Comparison of ENCODE assay signal across 18 cellular contexts in the genomic region with DNA sequence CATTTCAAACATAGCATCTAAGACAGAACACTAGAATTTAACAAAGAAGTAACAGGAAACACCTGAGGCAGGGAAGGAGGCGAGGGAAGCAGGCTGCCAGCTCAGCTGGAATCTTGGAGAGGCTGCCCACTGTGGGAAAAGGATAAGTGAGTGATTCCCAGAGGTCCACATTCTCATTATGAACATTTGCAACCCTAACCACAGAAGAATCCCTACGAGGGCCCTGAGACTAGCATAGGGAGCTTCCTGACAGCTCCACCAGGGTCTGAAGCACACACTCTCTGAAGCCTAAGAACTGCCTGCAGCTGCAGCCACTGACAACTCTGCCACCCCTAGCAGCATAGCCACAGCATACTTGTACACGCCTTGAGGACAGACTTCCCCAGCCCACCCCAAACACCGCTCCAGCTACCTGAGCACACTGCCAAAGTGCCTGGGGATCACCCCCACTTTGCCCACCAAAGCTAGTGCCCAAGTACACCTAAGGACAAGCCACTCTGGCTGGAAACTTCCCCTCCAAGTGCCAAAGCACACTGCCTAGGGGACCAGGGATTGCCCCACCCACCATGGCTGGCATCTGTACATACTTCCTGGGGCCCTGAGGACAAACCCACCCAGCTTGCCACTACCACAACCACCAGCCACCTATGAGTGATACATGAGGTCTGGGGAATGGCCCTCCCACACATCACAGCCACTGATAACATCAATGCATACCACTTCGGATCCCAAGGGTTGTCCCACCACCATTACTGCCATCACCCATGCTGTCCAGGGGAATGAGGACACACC.
DNase-seq lines count a peak whose midpoint lies in the region; ATAC-seq and TF ChIP-seq lines count a peak whose summit lies in the region.
"Had no signal": no experiment of that assay in that cellular context is flagged by ENCODE, and none has a peak within 500 bp of the region (broad histone marks: within the 10 kb centered on the region; RNA-seq: fewer than 3 reads in every experiment).

No MANE protein-coding gene starts in this region.

- peak; percentile 17 for DNase-seq in AG20443 (ENCODE audit: low spot score)
- peak; percentile 23 for DNase-seq in H9
- DNase-seq in central memory CD8-positive, alpha-beta T cell (ENCODE audit: low spot score in 2 of 2), result no peak
- no peak for DNase-seq in naive B cell
- DNase-seq in HuH-7 (ENCODE audit: low spot score), result no peak
- no peak for DNase-seq in medulla oblongata (ENCODE audit: extremely low spot score)
- DNase-seq in stimulated activated CD4-positive, alpha-beta T cell treated with anti-CD3 and anti-CD28 coated beads, Interleukin-12 subunit alpha, Interleukin-12 subunit beta, amount 100 ng/mL, for 4 hours, result no peak
- DNase-seq: activated CD8-positive, alpha-beta memory T cell treated with anti-CD3 and anti-CD28 coated beads, Interleukin-2, amount 10 ng/mL, durations not matched to agents 7 days and 5 days; activated naive CD4-positive, alpha-beta T cell treated with anti-CD3 and anti-CD28 coated beads, Interleukin-2, amount 50 U/mL, for 16 hours; colonic mucosa; esophagus squamous epithelium; GF-D8; HCEC 1CT; MV-4-11; NCI-H345; stimulated activated CD4-positive, alpha-beta T cell treated with anti-CD3 and anti-CD28 coated beads, Interleukin-2, amount 100 ng/mL, for 48 hours had no signal

- H4K8ac ChIP-seq in H9 (replicated peaks; ENCODE audit: insufficient read length, low read depth, low read length), result no peak overlapping the region

- H3K4me3 Mint-ChIP-seq in H9 (no peak overlapping the region), naive B cell (peak overlapping the region in 1 of 8 donors; percentile 8)
- H3K4me3 Mint-ChIP-seq in central memory CD8-positive, alpha-beta T cell, result no peak overlapping the region
- H3K4me3 Mint-ChIP-seq: activated CD8-positive, alpha-beta memory T cell treated with anti-CD3 and anti-CD28 coated beads, Interleukin-2, amount 10 ng/mL, durations not matched to agents 7 days and 5 days had no signal

- H3K27ac Mint-ChIP-seq in H9, result peak overlapping the region in 2 of 3 experiments; percentile 38 to 40; a peak in 1 of 7 replicates
- peak overlapping the region; percentile 11 for H3K27ac Mint-ChIP-seq in central memory CD8-positive, alpha-beta T cell (ENCODE audit: low read depth)
- peak overlapping the region in 5 of 6 donors; percentile 57 to 83 (median 62) for H3K27ac Mint-ChIP-seq in naive B cell
- H3K27ac Mint-ChIP-seq: activated CD8-positive, alpha-beta memory T cell treated with anti-CD3 and anti-CD28 coated beads, Interleukin-2, amount 10 ng/mL, durations not matched to agents 7 days and 5 days had no signal

- H3T11ph ChIP-seq in H9 (ENCODE audit: low read length), result no peak overlapping the region

- H3K79me2 ChIP-seq in H9 (ENCODE audit: insufficient read depth, low read length), result peaks cover 21% of the 10 kb centered on the region; the same call in 1 of the 2 replicates

- no peak overlapping the region for H2BK120ac ChIP-seq in H9 (ENCODE audit: low read depth, low read length, poor library complexity, severe bottlenecking)

- TF ChIP-seq CTCF in H9 (conservative IDR thresholded peaks at IDR 0.05), result no peak

- H2BK15ac ChIP-seq in H9 (ENCODE audit: low read depth, low read length), result no peak overlapping the region

- H2BK5ac ChIP-seq in H9 (ENCODE audit: insufficient read length, low read length), result no peak overlapping the region

- H3K14ac ChIP-seq in H9 (ENCODE audit: insufficient read depth, low read length), result no peak overlapping the region; the same call in 1 of the 2 replicates

- H3K27me3 ChIP-seq in H9 (ENCODE audit: insufficient read depth, low read length), result no peaks in the 10 kb centered on the region
- H3K27me3 ChIP-seq: colonic mucosa, esophagus squamous epithelium had no signal

- H3K4ac ChIP-seq in H9 (ENCODE audit: low read depth, low read length), result no peak overlapping the region

- no peak overlapping the region for H3K18ac ChIP-seq in H9 (ENCODE audit: insufficient read length, low read depth, low read length)

- H3K4me1 Mint-ChIP-seq in H9 (peaks cover 14 to 17% of the 10 kb centered on the region in 2 experiments), naive B cell (peaks cover 38 to 68% (median 45%) of the 10 kb centered on the region in 3 donors)
- H3K4me1 Mint-ChIP-seq in central memory CD8-positive, alpha-beta T cell, result peaks cover 73% of the 10 kb centered on the region

- no peak for ATAC-seq in central memory CD8-positive, alpha-beta T cell (replicated peaks; ENCODE audit: extremely low read depth, poor library complexity, severe bottlenecking)
- ATAC-seq in naive B cell (ENCODE audit: low read depth in 2 of 2), result no peak
- ATAC-seq in GM21619 (IDR thresholded peaks at IDR 0.05; ENCODE audit: unreplicated experiment), result no peak
- ATAC-seq: activated CD8-positive, alpha-beta memory T cell treated with anti-CD3 and anti-CD28 coated beads, Interleukin-2, amount 10 ng/mL, durations not matched to agents 7 days and 5 days had no signal

- H3K36me3 Mint-ChIP-seq in H9 (ENCODE audit: insufficient read depth in 1 of 3, low read depth in 3 of 3) (peaks cover 48 to 65% (median 59%) of the 10 kb centered on the region in 3 experiments), naive B cell (peaks cover 54 to 55% of the 10 kb centered on the region in 2 donors)
- H3K36me3 Mint-ChIP-seq in central memory CD8-positive, alpha-beta T cell (ENCODE audit: insufficient read depth), result peaks cover 5% of the 10 kb centered on the region

- H3K27ac ChIP-seq in H9 (ENCODE audit: insufficient read length, low read depth, low read length), result no peak overlapping the region
- H3K27ac ChIP-seq: colonic mucosa, esophagus squamous epithelium, VCaP had no signal

- no peak overlapping the region for H3K4me2 ChIP-seq in H9 (ENCODE audit: insufficient read depth, insufficient read length, low read length)

- no CpG with 5 or more reads among the region's 5 CpGs for WGBS in H9 (ENCODE audit: extremely low coverage, insufficient read length, low lambda C conversion rate)

- H2AK5ac ChIP-seq in H9 (ENCODE audit: insufficient read length, low read length), result no peak overlapping the region

- H3K9me3 Mint-ChIP-seq in H9, result peaks cover 33 to 46% of the 10 kb centered on the region in 2 experiments
- peaks cover 17% of the 10 kb centered on the region for H3K9me3 Mint-ChIP-seq in central memory CD8-positive, alpha-beta T cell
- H3K9me3 Mint-ChIP-seq in naive B cell, result peaks cover 17 to 59% (median 32%) of the 10 kb centered on the region in 7 donors

- H3K9me3 ChIP-seq in H9 (ENCODE audit: control insufficient read depth, low read depth, low read length), result peaks cover 11% of the 10 kb centered on the region
- H3K9me3 ChIP-seq: colonic mucosa had no signal

- H4K20me1 ChIP-seq in H9 (ENCODE audit: control insufficient read depth, insufficient read depth, insufficient read length), result no peaks in the 10 kb centered on the region

- no peak overlapping the region for H2AFZ ChIP-seq in H9 (ENCODE audit: low read length)

- no peaks in the 10 kb centered on the region for H3K23me2 ChIP-seq in H9 (ENCODE audit: insufficient read length, low read depth, low read length, poor library complexity, severe bottlenecking)

- H3K9ac ChIP-seq in H9 (ENCODE audit: extremely low read depth, insufficient read length, low read length), result no peak overlapping the region

- H3K23ac ChIP-seq in H9 (ENCODE audit: insufficient read length, low read depth, low read length), result no peak overlapping the region

- H2BK12ac ChIP-seq in H9 (ENCODE audit: insufficient read length, low read depth, low read length), result no peak overlapping the region

- H3K56ac ChIP-seq in H9 (ENCODE audit: insufficient read length, low read depth, low read length), result no peak overlapping the region

- peaks cover 13% of the 10 kb centered on the region for H3K79me1 ChIP-seq in H9 (ENCODE audit: insufficient read depth, low read depth, low read length, poor library complexity, severe bottlenecking)

- no peak overlapping the region for H2BK20ac ChIP-seq in H9 (ENCODE audit: low read depth, low read length, poor library complexity, severe bottlenecking)

- H3K4me1 ChIP-seq in H9 (ENCODE audit: insufficient read depth, low read length), result no peaks in the 10 kb centered on the region; the same call in 1 of the 2 replicates
- H3K4me1 ChIP-seq: colonic mucosa had no signal

- H3K27me3 Mint-ChIP-seq in H9 (ENCODE audit: low read depth) (no peaks in the 10 kb centered on the region), naive B cell (no peaks in the 10 kb centered on the region)
- no peaks in the 10 kb centered on the region for H3K27me3 Mint-ChIP-seq in central memory CD8-positive, alpha-beta T cell
- H3K27me3 Mint-ChIP-seq: activated CD8-positive, alpha-beta memory T cell treated with anti-CD3 and anti-CD28 coated beads, Interleukin-2, amount 10 ng/mL, durations not matched to agents 7 days and 5 days had no signal

- no peak overlapping the region for H4K91ac ChIP-seq in H9 (ENCODE audit: insufficient read length, low read depth, low read length)

- no peak overlapping the region for H4K5ac ChIP-seq in H9 (ENCODE audit: insufficient read length, low read depth, low read length)

Comparison
In these comparisons a context has a peak if more than half of its experiments do, and no peak if none do; other contexts are left out.
1. DNase-seq: peak in AG20443 (single experiment) and H9 (single experiment); none in central memory CD8-positive, alpha-beta T cell (0 of 2), naive B cell (single experiment), HuH-7 (single experiment), medulla oblongata (single experiment) and stimulated activated CD4-positive, alpha-beta T cell treated with anti-CD3 and anti-CD28 coated beads, Interleukin-12 subunit alpha, Interleukin-12 subunit beta, amount 100 ng/mL, for 4 hours (single experiment).
2. H3K27ac Mint-ChIP-seq: peak in every context shown above with its lines; median percentile 62 in naive B cell; 39 in H9; 11 in central memory CD8-positive, alpha-beta T cell.